ENCODE assay signal across 1 cellular context in genomic region chr11:16086229-16086628, GRCh38.
TF ChIP-seq lines count a peak whose summit lies in the region.

No MANE protein-coding gene starts in this region.

TF ChIP-seq in Ishikawa, 13 proteins besides CTCF, POLR2A, EP300 and RAD21 (continued from another document):
- TF ChIP-seq MAX (IDR thresholded peaks at IDR 0.05) (peak; percentile 33; the same call in 1 of the 2 replicates), TCF12 (IDR thresholded peaks at IDR 0.05; ENCODE audit: low read depth) (peak; percentile 70), CREB1 (IDR thresholded peaks at IDR 0.05; ENCODE audit: low read depth) (0 out of 2 replicates have a peak, but pooled peaks have one; percentile 18), ZBTB7A (IDR thresholded peaks at IDR 0.05; ENCODE audit: low read depth) (no peak), EGR1 (IDR thresholded peaks at IDR 0.05) (no peak), NFIC (IDR thresholded peaks at IDR 0.05) (peak; percentile 43; the same call in 1 of the 2 replicates), YY1 (IDR thresholded peaks at IDR 0.05; ENCODE audit: low read depth) (no peak), TAF1 (IDR thresholded peaks at IDR 0.05; ENCODE audit: low read depth) (no peak), TEAD4 (IDR thresholded peaks at IDR 0.05) (peak; percentile 67), USF1 (IDR thresholded peaks at IDR 0.05) (no peak)
